Comparison of ENCODE assay signal across 9 cellular contexts in genomic region chr16:55470533-55471371, GRCh38. TPM values are rescaled to one million over a fixed set of nuclear protein-coding genes. Genes with fewer than 3 reads are reported as not detected.
DNase-seq lines count a peak whose midpoint lies in the region; ATAC-seq and TF ChIP-seq lines count a peak whose summit lies in the region.
"Had no signal": no experiment of that assay in that cellular context is flagged by ENCODE, and none has a peak within 500 bp of the region (broad histone marks: within the 10 kb centered on the region; RNA-seq: fewer than 3 reads in every experiment).

No MANE protein-coding gene starts in this region.

- in situ Hi-C loops in GM13976 (cut with MboI; ENCODE audit: low sequenced_read_pairs, unreplicated experiment): loop anchor here (25.0 kb wide), 1 partner anchor 392 kb away; no protein-coding TSS in a partner anchor

- intact Hi-C loops in ascending aorta (cut with DNase I): no loop called here
- intact Hi-C loops in left cardiac atrium (cut with DNase I): no loop called here
- intact Hi-C loops in tibial artery (cut with DNase I; ENCODE audit: low total_unique reads): no loop called here

- peaks cover 11% of the 10 kb centered on the region in 2 donors for H3K4me1 ChIP-seq in ascending aorta
- peaks cover 0 to 27% (median 11%) of the 10 kb centered on the region in 4 donors for H3K4me1 ChIP-seq in tibial artery

- TF ChIP-seq CTCF in ascending aorta (IDR thresholded peaks at IDR 0.05) (no peak), tibial artery (IDR thresholded peaks at IDR 0.05) (no peak), GM13976 (IDR thresholded peaks at IDR 0.05; ENCODE audit: borderline replicate concordance, control extremely low read depth, extremely low read depth, insufficient read depth, missing control alignments) (no peak)

- H3K27me3 ChIP-seq in ascending aorta (no peaks in the 10 kb centered on the region), tibial artery (no peaks in the 10 kb centered on the region)

- H3K36me3 ChIP-seq in ascending aorta (no peaks in the 10 kb centered on the region), tibial artery (no peaks in the 10 kb centered on the region)

- H3K27ac ChIP-seq in ascending aorta (peak overlapping the region; percentile 70 to 71), tibial artery (peak overlapping the region; percentile 27 to 62)

- ATAC-seq in left cardiac atrium (peak; percentile 45 to 88), GM21576 (IDR thresholded peaks at IDR 0.05; ENCODE audit: unreplicated experiment) (no peak)

- DNase-seq in LHCN-M2 (ENCODE audit: low read depth): peak; percentile 81
- DNase-seq in ascending aorta (ENCODE audit: low spot score in 2 of 2): peak in 1 of 2 donors; percentile 64
- DNase-seq in left cardiac atrium: no peak
- DNase-seq in tibial artery: peak in 1 of 2 donors; percentile 76
- DNase-seq in GM13976 (ENCODE audit: low spot score): no peak
- no peak for DNase-seq in CD1c-positive myeloid dendritic cell (ENCODE audit: extremely low spot score)
- DNase-seq: activated naive CD8-positive, alpha-beta T cell treated with anti-CD3 and anti-CD28 coated beads for 36 hours had no signal

- H3K4me3 ChIP-seq in ascending aorta: no peak overlapping the region
- H3K4me3 ChIP-seq in tibial artery: no peak overlapping the region

- H3K9me3 ChIP-seq in ascending aorta (no peaks in the 10 kb centered on the region), tibial artery (no peaks in the 10 kb centered on the region)

RNA-seq across cellular contexts. Expression of gene MMP2, which starts 8.2 kb away (rescaled TPM):
- total RNA-seq in LHCN-M2 (2014; rRNA removed) (349 and 405 TPM in 2 replicates), ascending aorta (325 TPM), left cardiac atrium (100 to 1,000 TPM; 153 to 204 TPM)
- polyA plus RNA-seq in LHCN-M2 (2012): 607 TPM
- total RNA-seq: activated naive CD8-positive, alpha-beta T cell treated with anti-CD3 and anti-CD28 coated beads for 36 hours; T-helper 2 cell treated with Interferon-gamma antibody and Interleukin-4, amounts not matched to agents 100 ng/mL and 5 ng/mL, for 36 hours had no signal

RNA-seq across cellular contexts. Expression of gene LPCAT2, which starts 38.1 kb away (rescaled TPM):
- total RNA-seq in LHCN-M2 (2014; rRNA removed): 6.8 and 7.2 TPM in 2 replicates
- 5.6 TPM for polyA plus RNA-seq in LHCN-M2 (2012)
- total RNA-seq in ascending aorta: 44.2 TPM
- total RNA-seq in left cardiac atrium: 10 to 100 TPM; 10.8 to 12.2 TPM
